In the genomic region with DNA sequence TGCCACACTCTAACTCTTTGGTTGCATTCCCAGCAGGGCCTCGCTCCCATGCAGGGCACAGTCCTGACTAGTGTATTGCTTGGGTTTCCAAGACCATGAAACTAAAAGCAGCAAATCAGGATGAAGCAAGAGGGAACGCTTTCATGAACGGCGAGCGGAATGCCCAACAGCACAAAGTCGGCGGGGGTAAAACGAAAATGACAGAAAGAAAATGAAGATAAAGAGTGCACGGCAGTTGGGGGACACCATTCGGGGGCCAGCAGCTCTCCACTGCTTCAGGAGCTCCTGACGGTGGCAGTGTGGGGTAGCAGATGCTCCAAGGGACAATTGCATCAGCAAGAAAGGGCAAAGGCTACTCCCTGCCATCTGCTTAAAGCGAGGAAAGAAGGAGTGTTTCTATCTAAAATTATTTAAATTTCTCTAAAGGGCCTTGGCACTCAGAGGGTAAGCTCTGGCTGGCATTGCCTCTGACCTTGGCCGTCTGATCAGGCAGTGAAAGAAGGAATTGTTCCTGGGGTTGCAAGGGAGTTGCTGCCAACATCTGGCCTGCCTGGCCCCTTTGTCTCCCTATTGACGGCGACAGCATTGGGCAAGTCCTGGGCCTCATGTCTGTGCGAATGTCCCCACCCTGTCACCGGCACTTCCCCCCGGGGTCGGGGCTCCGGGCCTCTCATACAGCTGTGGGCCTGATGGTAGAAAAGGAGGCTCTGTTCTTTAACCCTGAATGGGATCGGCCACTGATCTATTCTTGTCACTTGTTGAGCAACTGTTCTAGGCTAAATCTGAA, we compare ENCODE assay signal across 1 cellular context.
TF ChIP-seq lines count a peak whose summit lies in the region.

No MANE protein-coding gene starts in this region.

TF ChIP-seq in HepG2, 621 proteins besides CTCF, POLR2A, EP300 and RAD21 (continued from another document and continues in another):
- TF ChIP-seq SP1 (IDR thresholded peaks at IDR 0.05), result no peak
- no peak for TF ChIP-seq SP1 (CRISPR knock-in tag; IDR thresholded peaks at IDR 0.05)
- TF ChIP-seq RCOR2 (CRISPR knock-in tag; IDR thresholded peaks at IDR 0.05), result no peak
- TF ChIP-seq ZFP90 (CRISPR knock-in tag; IDR thresholded peaks at IDR 0.05; ENCODE audit: borderline replicate concordance), result no peak; the same call in 1 of the 2 replicates
- TF ChIP-seq, protein P1, sequence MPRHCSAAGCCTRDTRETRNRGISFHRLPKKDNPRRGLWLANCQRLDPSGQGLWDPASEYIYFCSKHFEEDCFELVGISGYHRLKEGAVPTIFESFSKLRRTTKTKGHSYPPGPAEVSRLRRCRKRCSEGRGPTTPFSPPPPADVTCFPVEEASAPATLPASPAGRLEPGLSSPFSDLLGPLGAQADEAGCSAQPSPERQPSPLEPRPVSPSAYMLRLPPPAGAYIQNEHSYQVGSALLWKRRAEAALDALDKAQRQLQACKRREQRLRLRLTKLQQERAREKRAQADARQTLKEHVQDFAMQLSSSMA (CRISPR knock-in tag; IDR thresholded peaks at IDR 0.05), result no peak
- TF ChIP-seq BRD4 (CRISPR knock-in tag; IDR thresholded peaks at IDR 0.05), result no peak
- no peak for TF ChIP-seq SOX13 (IDR thresholded peaks at IDR 0.05)
- TF ChIP-seq SOX13 (CRISPR knock-in tag; conservative IDR thresholded peaks at IDR 0.05 in 1 of 2, IDR thresholded peaks at IDR 0.05 in 1 of 2), result peak in 1 of 2 experiments; percentile 85; a peak in 2 of 4 replicates
- TF ChIP-seq ZNF780A (CRISPR knock-in tag; IDR thresholded peaks at IDR 0.05), result no peak
- TF ChIP-seq, protein P2, sequence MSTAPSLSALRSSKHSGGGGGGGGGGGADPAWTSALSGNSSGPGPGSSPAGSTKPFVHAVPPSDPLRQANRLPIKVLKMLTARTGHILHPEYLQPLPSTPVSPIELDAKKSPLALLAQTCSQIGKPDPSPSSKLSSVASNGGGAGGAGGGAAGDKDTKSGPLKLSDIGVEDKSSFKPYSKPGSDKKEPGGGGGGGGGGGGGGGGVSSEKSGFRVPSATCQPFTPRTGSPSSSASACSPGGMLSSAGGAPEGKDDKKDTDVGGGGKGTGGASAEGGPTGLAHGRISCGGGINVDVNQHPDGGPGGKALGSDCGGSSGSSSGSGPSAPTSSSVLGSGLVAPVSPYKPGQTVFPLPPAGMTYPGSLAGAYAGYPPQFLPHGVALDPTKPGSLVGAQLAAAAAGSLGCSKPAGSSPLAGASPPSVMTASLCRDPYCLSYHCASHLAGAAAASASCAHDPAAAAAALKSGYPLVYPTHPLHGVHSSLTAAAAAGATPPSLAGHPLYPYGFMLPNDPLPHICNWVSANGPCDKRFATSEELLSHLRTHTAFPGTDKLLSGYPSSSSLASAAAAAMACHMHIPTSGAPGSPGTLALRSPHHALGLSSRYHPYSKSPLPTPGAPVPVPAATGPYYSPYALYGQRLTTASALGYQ (CRISPR knock-in tag; IDR thresholded peaks at IDR 0.05), result no peak
- TF ChIP-seq, protein P3, sequence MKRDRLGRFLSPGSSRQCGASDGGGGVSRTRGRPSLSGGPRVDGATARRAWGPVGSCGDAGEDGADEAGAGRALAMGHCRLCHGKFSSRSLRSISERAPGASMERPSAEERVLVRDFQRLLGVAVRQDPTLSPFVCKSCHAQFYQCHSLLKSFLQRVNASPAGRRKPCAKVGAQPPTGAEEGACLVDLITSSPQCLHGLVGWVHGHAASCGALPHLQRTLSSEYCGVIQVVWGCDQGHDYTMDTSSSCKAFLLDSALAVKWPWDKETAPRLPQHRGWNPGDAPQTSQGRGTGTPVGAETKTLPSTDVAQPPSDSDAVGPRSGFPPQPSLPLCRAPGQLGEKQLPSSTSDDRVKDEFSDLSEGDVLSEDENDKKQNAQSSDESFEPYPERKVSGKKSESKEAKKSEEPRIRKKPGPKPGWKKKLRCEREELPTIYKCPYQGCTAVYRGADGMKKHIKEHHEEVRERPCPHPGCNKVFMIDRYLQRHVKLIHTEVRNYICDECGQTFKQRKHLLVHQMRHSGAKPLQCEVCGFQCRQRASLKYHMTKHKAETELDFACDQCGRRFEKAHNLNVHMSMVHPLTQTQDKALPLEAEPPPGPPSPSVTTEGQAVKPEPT (CRISPR knock-in tag; IDR thresholded peaks at IDR 0.05; ENCODE audit: low read depth), result no peak
- TF ChIP-seq, protein P4, sequence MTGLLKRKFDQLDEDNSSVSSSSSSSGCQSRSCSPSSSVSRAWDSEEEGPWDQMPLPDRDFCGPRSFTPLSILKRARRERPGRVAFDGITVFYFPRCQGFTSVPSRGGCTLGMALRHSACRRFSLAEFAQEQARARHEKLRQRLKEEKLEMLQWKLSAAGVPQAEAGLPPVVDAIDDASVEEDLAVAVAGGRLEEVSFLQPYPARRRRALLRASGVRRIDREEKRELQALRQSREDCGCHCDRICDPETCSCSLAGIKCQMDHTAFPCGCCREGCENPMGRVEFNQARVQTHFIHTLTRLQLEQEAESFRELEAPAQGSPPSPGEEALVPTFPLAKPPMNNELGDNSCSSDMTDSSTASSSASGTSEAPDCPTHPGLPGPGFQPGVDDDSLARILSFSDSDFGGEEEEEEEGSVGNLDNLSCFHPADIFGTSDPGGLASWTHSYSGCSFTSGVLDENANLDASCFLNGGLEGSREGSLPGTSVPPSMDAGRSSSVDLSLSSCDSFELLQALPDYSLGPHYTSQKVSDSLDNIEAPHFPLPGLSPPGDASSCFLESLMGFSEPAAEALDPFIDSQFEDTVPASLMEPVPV (CRISPR knock-in tag; IDR thresholded peaks at IDR 0.05), result 0 out of 2 replicates have a peak, but pooled peaks have one; percentile 26
- TF ChIP-seq, protein P5, sequence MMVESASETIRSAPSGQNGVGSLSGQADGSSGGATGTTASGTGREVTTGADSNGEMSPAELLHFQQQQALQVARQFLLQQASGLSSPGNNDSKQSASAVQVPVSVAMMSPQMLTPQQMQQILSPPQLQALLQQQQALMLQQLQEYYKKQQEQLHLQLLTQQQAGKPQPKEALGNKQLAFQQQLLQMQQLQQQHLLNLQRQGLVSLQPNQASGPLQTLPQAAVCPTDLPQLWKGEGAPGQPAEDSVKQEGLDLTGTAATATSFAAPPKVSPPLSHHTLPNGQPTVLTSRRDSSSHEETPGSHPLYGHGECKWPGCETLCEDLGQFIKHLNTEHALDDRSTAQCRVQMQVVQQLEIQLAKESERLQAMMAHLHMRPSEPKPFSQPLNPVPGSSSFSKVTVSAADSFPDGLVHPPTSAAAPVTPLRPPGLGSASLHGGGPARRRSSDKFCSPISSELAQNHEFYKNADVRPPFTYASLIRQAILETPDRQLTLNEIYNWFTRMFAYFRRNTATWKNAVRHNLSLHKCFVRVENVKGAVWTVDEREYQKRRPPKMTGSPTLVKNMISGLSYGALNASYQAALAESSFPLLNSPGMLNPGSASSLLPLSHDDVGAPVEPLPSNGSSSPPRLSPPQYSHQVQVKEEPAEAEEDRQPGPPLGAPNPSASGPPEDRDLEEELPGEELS (CRISPR knock-in tag; IDR thresholded peaks at IDR 0.05), result 0 out of 2 replicates have a peak, but pooled peaks have one; percentile 11
- TF ChIP-seq, protein P6, sequence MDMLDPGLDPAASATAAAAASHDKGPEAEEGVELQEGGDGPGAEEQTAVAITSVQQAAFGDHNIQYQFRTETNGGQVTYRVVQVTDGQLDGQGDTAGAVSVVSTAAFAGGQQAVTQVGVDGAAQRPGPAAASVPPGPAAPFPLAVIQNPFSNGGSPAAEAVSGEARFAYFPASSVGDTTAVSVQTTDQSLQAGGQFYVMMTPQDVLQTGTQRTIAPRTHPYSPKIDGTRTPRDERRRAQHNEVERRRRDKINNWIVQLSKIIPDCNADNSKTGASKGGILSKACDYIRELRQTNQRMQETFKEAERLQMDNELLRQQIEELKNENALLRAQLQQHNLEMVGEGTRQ (IDR thresholded peaks at IDR 0.05; ENCODE audit: low read depth, low read length), result no peak
- TF ChIP-seq, protein P6 (CRISPR knock-in tag; IDR thresholded peaks at IDR 0.05; ENCODE audit: borderline replicate concordance), result no peak
- no peak for TF ChIP-seq ZNF850 (CRISPR knock-in tag; conservative IDR thresholded peaks at IDR 0.05)
- TF ChIP-seq JUND (CRISPR knock-in tag; IDR thresholded peaks at IDR 0.05), result no peak
- TF ChIP-seq, protein P7, sequence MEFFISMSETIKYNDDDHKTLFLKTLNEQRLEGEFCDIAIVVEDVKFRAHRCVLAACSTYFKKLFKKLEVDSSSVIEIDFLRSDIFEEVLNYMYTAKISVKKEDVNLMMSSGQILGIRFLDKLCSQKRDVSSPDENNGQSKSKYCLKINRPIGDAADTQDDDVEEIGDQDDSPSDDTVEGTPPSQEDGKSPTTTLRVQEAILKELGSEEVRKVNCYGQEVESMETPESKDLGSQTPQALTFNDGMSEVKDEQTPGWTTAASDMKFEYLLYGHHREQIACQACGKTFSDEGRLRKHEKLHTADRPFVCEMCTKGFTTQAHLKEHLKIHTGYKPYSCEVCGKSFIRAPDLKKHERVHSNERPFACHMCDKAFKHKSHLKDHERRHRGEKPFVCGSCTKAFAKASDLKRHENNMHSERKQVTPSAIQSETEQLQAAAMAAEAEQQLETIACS (CRISPR knock-in tag; IDR thresholded peaks at IDR 0.05), result no peak
- no peak for TF ChIP-seq MAFK (conservative IDR thresholded peaks at IDR 0.05 in 1 of 2, IDR thresholded peaks at IDR 0.05 in 1 of 2; ENCODE audit: low read length in 2 of 2)
- TF ChIP-seq ISX (CRISPR knock-in tag; conservative IDR thresholded peaks at IDR 0.05), result no peak
- TF ChIP-seq PAX8 (CRISPR knock-in tag; IDR thresholded peaks at IDR 0.05; ENCODE audit: borderline replicate concordance), result no peak
- TF ChIP-seq ZNF878 (CRISPR knock-in tag; IDR thresholded peaks at IDR 0.05), result no peak
- TF ChIP-seq, protein P8, sequence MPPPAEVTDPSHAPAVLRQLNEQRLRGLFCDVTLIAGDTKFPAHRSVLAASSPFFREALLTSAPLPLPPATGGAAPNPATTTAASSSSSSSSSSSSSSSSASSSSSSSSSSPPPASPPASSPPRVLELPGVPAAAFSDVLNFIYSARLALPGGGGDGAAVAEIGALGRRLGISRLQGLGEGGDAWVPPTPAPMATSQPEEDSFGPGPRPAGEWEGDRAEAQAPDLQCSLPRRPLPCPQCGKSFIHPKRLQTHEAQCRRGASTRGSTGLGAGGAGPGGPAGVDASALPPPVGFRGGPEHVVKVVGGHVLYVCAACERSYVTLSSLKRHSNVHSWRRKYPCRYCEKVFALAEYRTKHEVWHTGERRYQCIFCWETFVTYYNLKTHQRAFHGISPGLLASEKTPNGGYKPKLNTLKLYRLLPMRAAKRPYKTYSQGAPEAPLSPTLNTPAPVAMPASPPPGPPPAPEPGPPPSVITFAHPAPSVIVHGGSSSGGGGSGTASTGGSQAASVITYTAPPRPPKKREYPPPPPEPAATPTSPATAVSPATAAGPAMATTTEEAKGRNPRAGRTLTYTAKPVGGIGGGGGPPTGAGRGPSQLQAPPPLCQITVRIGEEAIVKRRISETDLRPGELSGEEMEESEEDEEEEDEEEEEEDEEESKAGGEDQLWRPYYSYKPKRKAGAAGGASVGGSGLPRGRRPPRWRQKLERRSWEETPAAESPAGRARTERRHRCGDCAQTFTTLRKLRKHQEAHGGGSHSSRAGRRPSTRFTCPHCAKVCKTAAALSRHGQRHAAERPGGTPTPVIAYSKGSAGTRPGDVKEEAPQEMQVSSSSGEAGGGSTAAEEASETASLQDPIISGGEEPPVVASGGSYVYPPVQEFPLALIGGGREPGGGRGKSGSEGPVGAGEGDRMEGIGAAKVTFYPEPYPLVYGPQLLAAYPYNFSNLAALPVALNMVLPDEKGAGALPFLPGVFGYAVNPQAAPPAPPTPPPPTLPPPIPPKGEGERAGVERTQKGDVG (CRISPR knock-in tag; IDR thresholded peaks at IDR 0.05; ENCODE audit: borderline replicate concordance), result no peak; the same call in 1 of the 2 replicates
- TF ChIP-seq, protein P9, sequence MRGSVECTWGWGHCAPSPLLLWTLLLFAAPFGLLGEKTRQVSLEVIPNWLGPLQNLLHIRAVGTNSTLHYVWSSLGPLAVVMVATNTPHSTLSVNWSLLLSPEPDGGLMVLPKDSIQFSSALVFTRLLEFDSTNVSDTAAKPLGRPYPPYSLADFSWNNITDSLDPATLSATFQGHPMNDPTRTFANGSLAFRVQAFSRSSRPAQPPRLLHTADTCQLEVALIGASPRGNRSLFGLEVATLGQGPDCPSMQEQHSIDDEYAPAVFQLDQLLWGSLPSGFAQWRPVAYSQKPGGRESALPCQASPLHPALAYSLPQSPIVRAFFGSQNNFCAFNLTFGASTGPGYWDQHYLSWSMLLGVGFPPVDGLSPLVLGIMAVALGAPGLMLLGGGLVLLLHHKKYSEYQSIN (CRISPR knock-in tag; IDR thresholded peaks at IDR 0.05; ENCODE audit: borderline replicate concordance), result no peak
- no peak for TF ChIP-seq RFX5 (IDR thresholded peaks at IDR 0.05; ENCODE audit: low read depth, low read length)
- TF ChIP-seq, protein P10, sequence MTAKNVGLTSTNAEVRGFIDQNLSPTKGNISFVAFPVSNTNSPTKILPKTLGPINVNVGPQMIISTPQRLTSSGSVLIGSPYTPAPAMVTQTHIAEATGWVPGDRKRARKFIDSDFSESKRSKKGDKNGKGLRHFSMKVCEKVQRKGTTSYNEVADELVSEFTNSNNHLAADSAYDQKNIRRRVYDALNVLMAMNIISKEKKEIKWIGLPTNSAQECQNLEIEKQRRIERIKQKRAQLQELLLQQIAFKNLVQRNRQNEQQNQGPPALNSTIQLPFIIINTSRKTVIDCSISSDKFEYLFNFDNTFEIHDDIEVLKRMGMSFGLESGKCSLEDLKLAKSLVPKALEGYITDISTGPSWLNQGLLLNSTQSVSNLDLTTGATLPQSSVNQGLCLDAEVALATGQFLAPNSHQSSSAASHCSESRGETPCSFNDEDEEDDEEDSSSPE (CRISPR knock-in tag; IDR thresholded peaks at IDR 0.05), result no peak
- no peak for TF ChIP-seq CC2D1A (CRISPR knock-in tag; IDR thresholded peaks at IDR 0.05)
- TF ChIP-seq ZNF451 (CRISPR knock-in tag; IDR thresholded peaks at IDR 0.05), result no peak
- TF ChIP-seq CCDC6 (CRISPR knock-in tag; IDR thresholded peaks at IDR 0.05), result no peak
- TF ChIP-seq EZH2 (conservative IDR thresholded peaks at IDR 0.05; ENCODE audit: low read depth, low read length), result no peak
- TF ChIP-seq, protein P11, sequence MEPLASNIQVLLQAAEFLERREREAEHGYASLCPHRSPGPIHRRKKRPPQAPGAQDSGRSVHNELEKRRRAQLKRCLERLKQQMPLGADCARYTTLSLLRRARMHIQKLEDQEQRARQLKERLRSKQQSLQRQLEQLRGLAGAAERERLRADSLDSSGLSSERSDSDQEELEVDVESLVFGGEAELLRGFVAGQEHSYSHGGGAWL (CRISPR knock-in tag; IDR thresholded peaks at IDR 0.05), result no peak
- no peak for TF ChIP-seq MTA3 (CRISPR knock-in tag; IDR thresholded peaks at IDR 0.05)
- no peak for TF ChIP-seq SMAD9 (CRISPR knock-in tag; IDR thresholded peaks at IDR 0.05)
- 0 out of 2 replicates have a peak, but pooled peaks have one; percentile 19 for TF ChIP-seq HOXA3 (CRISPR knock-in tag; IDR thresholded peaks at IDR 0.05)
- no peak for TF ChIP-seq ZNF431 (CRISPR knock-in tag; IDR thresholded peaks at IDR 0.05; ENCODE audit: borderline replicate concordance, low read depth)
- TF ChIP-seq SCMH1 (CRISPR knock-in tag; IDR thresholded peaks at IDR 0.05; ENCODE audit: borderline replicate concordance), result no peak
- no peak for TF ChIP-seq ONECUT2 (CRISPR knock-in tag; IDR thresholded peaks at IDR 0.05)
